1 cellular context compared by ENCODE assay signal in the genomic region with DNA sequence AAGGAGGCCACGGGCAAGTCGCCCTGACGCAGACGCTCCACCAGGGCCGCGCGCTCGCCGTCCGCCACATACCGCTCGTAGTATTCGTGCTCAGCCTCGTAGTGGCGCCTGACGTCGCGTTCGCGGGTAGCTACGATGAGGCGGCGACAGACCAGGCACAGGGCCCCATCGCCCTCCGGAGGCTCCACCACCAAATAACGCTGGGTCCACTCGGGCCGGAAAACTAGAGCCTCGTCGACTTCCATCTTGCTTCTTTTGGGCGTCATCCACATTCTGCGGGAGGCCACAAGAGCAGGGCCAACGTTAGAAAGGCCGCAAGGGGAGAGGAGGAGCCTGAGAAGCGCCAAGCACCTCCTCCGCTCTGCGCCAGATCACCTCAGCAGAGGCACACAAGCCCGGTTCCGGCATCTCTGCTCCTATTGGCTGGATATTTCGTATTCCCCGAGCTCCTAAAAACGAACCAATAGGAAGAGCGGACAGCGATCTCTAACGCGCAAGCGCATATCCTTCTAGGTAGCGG.
A peak's percentile ranks its signal among the peaks of the same experiment; 100 is the strongest.
TF ChIP-seq lines count a peak whose summit lies in the region.

A gene (minus strand): TSS at position 326 of the 520 bp plus-strand sequence. CDS start 54 bp downstream, at position 272.

TF ChIP-seq in K562, 482 proteins besides CTCF, POLR2A, EP300 and RAD21 (continued from another document and continues in another):
- TF ChIP-seq, protein P1, sequence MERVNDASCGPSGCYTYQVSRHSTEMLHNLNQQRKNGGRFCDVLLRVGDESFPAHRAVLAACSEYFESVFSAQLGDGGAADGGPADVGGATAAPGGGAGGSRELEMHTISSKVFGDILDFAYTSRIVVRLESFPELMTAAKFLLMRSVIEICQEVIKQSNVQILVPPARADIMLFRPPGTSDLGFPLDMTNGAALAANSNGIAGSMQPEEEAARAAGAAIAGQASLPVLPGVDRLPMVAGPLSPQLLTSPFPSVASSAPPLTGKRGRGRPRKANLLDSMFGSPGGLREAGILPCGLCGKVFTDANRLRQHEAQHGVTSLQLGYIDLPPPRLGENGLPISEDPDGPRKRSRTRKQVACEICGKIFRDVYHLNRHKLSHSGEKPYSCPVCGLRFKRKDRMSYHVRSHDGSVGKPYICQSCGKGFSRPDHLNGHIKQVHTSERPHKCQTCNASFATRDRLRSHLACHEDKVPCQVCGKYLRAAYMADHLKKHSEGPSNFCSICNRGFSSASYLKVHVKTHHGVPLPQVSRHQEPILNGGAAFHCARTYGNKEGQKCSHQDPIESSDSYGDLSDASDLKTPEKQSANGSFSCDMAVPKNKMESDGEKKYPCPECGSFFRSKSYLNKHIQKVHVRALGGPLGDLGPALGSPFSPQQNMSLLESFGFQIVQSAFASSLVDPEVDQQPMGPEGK (CRISPR knock-in tag; IDR thresholded peaks at IDR 0.05; ENCODE audit: borderline replicate concordance): peak; percentile 90; the same call in 1 of the 2 replicates
- TF ChIP-seq ZNF764 (CRISPR knock-in tag; IDR thresholded peaks at IDR 0.05; ENCODE audit: low read depth): no peak
- no peak for TF ChIP-seq SPI1 (IDR thresholded peaks at IDR 0.05; ENCODE audit: borderline replicate concordance, low read depth, low read length)
- TF ChIP-seq HDAC1 (IDR thresholded peaks at IDR 0.05): peak in 1 of 2 experiments; percentile 69; a peak in 2 of 4 replicates
- no peak for TF ChIP-seq ZNF274 (IDR thresholded peaks at IDR 0.05; ENCODE audit: borderline replicate concordance, low read depth, low read length)
- no peak; the same call in 1 of the 2 replicates for TF ChIP-seq TOE1 (IDR thresholded peaks at IDR 0.05; ENCODE audit: borderline replicate concordance)
- TF ChIP-seq TOE1 (CRISPR knock-in tag; IDR thresholded peaks at IDR 0.05; ENCODE audit: borderline replicate concordance, low read depth): peak; percentile 90; the same call in 1 of the 2 replicates
- no peak for TF ChIP-seq PHF20 (IDR thresholded peaks at IDR 0.05; ENCODE audit: partially characterized antibody)
- TF ChIP-seq PHF21A (IDR thresholded peaks at IDR 0.05; ENCODE audit: borderline replicate concordance, low read depth): no peak
- peak; percentile 73; the same call in 1 of the 2 replicates for TF ChIP-seq ZNF212 (CRISPR knock-in tag; IDR thresholded peaks at IDR 0.05)
- TF ChIP-seq, protein P2, sequence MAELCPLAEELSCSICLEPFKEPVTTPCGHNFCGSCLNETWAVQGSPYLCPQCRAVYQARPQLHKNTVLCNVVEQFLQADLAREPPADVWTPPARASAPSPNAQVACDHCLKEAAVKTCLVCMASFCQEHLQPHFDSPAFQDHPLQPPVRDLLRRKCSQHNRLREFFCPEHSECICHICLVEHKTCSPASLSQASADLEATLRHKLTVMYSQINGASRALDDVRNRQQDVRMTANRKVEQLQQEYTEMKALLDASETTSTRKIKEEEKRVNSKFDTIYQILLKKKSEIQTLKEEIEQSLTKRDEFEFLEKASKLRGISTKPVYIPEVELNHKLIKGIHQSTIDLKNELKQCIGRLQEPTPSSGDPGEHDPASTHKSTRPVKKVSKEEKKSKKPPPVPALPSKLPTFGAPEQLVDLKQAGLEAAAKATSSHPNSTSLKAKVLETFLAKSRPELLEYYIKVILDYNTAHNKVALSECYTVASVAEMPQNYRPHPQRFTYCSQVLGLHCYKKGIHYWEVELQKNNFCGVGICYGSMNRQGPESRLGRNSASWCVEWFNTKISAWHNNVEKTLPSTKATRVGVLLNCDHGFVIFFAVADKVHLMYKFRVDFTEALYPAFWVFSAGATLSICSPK (IDR thresholded peaks at IDR 0.05; ENCODE audit: borderline replicate concordance): no peak
- TF ChIP-seq ZNF282 (CRISPR knock-in tag; IDR thresholded peaks at IDR 0.05): no peak
- TF ChIP-seq, protein P3, sequence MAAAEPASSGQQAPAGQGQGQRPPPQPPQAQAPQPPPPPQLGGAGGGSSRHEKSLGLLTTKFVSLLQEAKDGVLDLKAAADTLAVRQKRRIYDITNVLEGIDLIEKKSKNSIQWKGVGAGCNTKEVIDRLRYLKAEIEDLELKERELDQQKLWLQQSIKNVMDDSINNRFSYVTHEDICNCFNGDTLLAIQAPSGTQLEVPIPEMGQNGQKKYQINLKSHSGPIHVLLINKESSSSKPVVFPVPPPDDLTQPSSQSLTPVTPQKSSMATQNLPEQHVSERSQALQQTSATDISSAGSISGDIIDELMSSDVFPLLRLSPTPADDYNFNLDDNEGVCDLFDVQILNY (CRISPR knock-in tag; IDR thresholded peaks at IDR 0.05): peak; percentile 97
- TF ChIP-seq GABPB2 (CRISPR knock-in tag; conservative IDR thresholded peaks at IDR 0.05): no peak; the same call in 1 of the 2 replicates
- TF ChIP-seq, protein P4, sequence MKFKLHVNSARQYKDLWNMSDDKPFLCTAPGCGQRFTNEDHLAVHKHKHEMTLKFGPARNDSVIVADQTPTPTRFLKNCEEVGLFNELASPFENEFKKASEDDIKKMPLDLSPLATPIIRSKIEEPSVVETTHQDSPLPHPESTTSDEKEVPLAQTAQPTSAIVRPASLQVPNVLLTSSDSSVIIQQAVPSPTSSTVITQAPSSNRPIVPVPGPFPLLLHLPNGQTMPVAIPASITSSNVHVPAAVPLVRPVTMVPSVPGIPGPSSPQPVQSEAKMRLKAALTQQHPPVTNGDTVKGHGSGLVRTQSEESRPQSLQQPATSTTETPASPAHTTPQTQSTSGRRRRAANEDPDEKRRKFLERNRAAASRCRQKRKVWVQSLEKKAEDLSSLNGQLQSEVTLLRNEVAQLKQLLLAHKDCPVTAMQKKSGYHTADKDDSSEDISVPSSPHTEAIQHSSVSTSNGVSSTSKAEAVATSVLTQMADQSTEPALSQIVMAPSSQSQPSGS (CRISPR knock-in tag; IDR thresholded peaks at IDR 0.05): no peak; the same call in 1 of the 2 replicates
- no peak for TF ChIP-seq HDAC3 (IDR thresholded peaks at IDR 0.05; ENCODE audit: borderline replicate concordance, partially characterized antibody)
- 0 out of 2 replicates have a peak, but pooled peaks have one; percentile 5 for TF ChIP-seq TAL1 (IDR thresholded peaks at IDR 0.05)
- TF ChIP-seq TAF9B (IDR thresholded peaks at IDR 0.05; ENCODE audit: partially characterized antibody): no peak
- peak; percentile 96 for TF ChIP-seq KAT7 (CRISPR knock-in tag; IDR thresholded peaks at IDR 0.05; ENCODE audit: borderline replicate concordance)
- TF ChIP-seq GATAD2B (IDR thresholded peaks at IDR 0.05; ENCODE audit: borderline replicate concordance): no peak
- TF ChIP-seq MECOM (CRISPR knock-in tag; IDR thresholded peaks at IDR 0.05): no peak
- no peak for TF ChIP-seq EWSR1 (IDR thresholded peaks at IDR 0.05; ENCODE audit: borderline replicate concordance, low read depth, partially characterized antibody)
- peak; percentile 97 for TF ChIP-seq RBFOX2 (IDR thresholded peaks at IDR 0.05; ENCODE audit: low read depth, low read length)
- TF ChIP-seq, protein P5, sequence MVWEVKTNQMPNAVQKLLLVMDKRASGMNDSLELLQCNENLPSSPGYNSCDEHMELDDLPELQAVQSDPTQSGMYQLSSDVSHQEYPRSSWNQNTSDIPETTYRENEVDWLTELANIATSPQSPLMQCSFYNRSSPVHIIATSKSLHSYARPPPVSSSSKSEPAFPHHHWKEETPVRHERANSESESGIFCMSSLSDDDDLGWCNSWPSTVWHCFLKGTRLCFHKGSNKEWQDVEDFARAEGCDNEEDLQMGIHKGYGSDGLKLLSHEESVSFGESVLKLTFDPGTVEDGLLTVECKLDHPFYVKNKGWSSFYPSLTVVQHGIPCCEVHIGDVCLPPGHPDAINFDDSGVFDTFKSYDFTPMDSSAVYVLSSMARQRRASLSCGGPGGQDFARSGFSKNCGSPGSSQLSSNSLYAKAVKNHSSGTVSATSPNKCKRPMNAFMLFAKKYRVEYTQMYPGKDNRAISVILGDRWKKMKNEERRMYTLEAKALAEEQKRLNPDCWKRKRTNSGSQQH (CRISPR knock-in tag; IDR thresholded peaks at IDR 0.05): peak; percentile 61; the same call in 1 of the 2 replicates
- TF ChIP-seq, protein P6, sequence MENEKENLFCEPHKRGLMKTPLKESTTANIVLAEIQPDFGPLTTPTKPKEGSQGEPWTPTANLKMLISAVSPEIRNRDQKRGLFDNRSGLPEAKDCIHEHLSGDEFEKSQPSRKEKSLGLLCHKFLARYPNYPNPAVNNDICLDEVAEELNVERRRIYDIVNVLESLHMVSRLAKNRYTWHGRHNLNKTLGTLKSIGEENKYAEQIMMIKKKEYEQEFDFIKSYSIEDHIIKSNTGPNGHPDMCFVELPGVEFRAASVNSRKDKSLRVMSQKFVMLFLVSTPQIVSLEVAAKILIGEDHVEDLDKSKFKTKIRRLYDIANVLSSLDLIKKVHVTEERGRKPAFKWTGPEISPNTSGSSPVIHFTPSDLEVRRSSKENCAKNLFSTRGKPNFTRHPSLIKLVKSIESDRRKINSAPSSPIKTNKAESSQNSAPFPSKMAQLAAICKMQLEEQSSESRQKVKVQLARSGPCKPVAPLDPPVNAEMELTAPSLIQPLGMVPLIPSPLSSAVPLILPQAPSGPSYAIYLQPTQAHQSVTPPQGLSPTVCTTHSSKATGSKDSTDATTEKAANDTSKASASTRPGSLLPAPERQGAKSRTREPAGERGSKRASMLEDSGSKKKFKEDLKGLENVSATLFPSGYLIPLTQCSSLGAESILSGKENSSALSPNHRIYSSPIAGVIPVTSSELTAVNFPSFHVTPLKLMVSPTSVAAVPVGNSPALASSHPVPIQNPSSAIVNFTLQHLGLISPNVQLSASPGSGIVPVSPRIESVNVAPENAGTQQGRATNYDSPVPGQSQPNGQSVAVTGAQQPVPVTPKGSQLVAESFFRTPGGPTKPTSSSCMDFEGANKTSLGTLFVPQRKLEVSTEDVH (IDR thresholded peaks at IDR 0.05; ENCODE audit: low read depth, partially characterized antibody): no peak
- TF ChIP-seq MEF2D (tag; conservative IDR thresholded peaks at IDR 0.05; ENCODE audit: low read depth): no peak
- peak; percentile 56; the same call in 1 of the 2 replicates for TF ChIP-seq SP1 (CRISPR knock-in tag; IDR thresholded peaks at IDR 0.05)
- TF ChIP-seq ZNF12 (CRISPR knock-in tag; IDR thresholded peaks at IDR 0.05): peak; percentile 86; the same call in 1 of the 2 replicates
- no peak for TF ChIP-seq NCOA6 (IDR thresholded peaks at IDR 0.05)
- TF ChIP-seq, protein P7, sequence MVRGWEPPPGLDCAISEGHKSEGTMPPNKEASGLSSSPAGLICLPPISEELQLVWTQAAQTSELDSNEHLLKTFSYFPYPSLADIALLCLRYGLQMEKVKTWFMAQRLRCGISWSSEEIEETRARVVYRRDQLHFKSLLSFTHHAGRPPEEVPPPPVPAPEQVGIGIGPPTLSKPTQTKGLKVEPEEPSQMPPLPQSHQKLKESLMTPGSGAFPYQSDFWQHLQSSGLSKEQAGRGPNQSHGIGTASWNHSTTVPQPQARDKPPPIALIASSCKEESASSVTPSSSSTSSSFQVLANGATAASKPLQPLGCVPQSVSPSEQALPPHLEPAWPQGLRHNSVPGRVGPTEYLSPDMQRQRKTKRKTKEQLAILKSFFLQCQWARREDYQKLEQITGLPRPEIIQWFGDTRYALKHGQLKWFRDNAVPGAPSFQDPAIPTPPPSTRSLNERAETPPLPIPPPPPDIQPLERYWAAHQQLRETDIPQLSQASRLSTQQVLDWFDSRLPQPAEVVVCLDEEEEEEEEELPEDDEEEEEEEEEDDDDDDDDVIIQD (CRISPR knock-in tag; IDR thresholded peaks at IDR 0.05): no peak
- no peak for TF ChIP-seq BACH1 (tag; IDR thresholded peaks at IDR 0.05)
- TF ChIP-seq, protein P8, sequence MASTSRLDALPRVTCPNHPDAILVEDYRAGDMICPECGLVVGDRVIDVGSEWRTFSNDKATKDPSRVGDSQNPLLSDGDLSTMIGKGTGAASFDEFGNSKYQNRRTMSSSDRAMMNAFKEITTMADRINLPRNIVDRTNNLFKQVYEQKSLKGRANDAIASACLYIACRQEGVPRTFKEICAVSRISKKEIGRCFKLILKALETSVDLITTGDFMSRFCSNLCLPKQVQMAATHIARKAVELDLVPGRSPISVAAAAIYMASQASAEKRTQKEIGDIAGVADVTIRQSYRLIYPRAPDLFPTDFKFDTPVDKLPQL (IDR thresholded peaks at IDR 0.05; ENCODE audit: extremely low read depth, insufficient read length): peak; percentile 82
- peak; percentile 53; the same call in 1 of the 2 replicates for TF ChIP-seq ZNF134 (CRISPR knock-in tag; conservative IDR thresholded peaks at IDR 0.05)
- TF ChIP-seq, protein P9, sequence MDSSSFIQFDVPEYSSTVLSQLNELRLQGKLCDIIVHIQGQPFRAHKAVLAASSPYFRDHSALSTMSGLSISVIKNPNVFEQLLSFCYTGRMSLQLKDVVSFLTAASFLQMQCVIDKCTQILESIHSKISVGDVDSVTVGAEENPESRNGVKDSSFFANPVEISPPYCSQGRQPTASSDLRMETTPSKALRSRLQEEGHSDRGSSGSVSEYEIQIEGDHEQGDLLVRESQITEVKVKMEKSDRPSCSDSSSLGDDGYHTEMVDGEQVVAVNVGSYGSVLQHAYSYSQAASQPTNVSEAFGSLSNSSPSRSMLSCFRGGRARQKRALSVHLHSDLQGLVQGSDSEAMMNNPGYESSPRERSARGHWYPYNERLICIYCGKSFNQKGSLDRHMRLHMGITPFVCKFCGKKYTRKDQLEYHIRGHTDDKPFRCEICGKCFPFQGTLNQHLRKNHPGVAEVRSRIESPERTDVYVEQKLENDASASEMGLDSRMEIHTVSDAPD (CRISPR knock-in tag; IDR thresholded peaks at IDR 0.05): no peak
- TF ChIP-seq PHB (CRISPR knock-in tag; IDR thresholded peaks at IDR 0.05): peak; percentile 76; the same call in 1 of the 2 replicates
- no peak for TF ChIP-seq HMG20A (CRISPR knock-in tag; conservative IDR thresholded peaks at IDR 0.05)
- TF ChIP-seq ARHGAP35 (IDR thresholded peaks at IDR 0.05; ENCODE audit: partially characterized antibody): no peak
- TF ChIP-seq, protein P10, sequence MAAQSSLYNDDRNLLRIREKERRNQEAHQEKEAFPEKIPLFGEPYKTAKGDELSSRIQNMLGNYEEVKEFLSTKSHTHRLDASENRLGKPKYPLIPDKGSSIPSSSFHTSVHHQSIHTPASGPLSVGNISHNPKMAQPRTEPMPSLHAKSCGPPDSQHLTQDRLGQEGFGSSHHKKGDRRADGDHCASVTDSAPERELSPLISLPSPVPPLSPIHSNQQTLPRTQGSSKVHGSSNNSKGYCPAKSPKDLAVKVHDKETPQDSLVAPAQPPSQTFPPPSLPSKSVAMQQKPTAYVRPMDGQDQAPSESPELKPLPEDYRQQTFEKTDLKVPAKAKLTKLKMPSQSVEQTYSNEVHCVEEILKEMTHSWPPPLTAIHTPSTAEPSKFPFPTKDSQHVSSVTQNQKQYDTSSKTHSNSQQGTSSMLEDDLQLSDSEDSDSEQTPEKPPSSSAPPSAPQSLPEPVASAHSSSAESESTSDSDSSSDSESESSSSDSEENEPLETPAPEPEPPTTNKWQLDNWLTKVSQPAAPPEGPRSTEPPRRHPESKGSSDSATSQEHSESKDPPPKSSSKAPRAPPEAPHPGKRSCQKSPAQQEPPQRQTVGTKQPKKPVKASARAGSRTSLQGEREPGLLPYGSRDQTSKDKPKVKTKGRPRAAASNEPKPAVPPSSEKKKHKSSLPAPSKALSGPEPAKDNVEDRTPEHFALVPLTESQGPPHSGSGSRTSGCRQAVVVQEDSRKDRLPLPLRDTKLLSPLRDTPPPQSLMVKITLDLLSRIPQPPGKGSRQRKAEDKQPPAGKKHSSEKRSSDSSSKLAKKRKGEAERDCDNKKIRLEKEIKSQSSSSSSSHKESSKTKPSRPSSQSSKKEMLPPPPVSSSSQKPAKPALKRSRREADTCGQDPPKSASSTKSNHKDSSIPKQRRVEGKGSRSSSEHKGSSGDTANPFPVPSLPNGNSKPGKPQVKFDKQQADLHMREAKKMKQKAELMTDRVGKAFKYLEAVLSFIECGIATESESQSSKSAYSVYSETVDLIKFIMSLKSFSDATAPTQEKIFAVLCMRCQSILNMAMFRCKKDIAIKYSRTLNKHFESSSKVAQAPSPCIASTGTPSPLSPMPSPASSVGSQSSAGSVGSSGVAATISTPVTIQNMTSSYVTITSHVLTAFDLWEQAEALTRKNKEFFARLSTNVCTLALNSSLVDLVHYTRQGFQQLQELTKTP (IDR thresholded peaks at IDR 0.05; ENCODE audit: low read depth in 1 of 2, partially characterized antibody in 2 of 2): peak in 1 of 2 experiments; percentile 67
